ENCODE assay signal across 14 cellular contexts in the genomic region with DNA sequence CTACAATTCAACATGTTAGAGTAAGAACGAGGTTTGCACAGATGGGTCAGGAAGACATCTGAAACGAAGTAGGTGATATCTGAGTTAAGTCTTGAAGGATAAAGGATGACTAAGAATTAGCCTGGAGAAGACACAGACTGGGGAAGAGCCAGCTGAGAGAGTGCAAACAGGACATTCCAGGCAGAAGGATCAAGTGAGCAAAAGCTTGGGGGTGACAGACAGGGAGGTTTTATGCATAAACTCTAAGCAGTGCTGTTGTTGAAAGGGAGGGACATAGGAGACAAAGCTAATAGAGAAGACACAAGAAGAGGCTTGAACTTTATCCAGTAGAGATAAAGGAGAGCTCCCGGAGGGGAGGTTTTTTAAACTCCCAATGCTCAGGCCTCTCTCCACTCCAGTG. TPM values are rescaled to one million over a fixed set of nuclear protein-coding genes. Genes with fewer than 3 reads are reported as not detected.
DNase-seq lines count a peak whose midpoint lies in the region; ATAC-seq and TF ChIP-seq lines count a peak whose summit lies in the region.
"Had no signal": no experiment of that assay in that cellular context is flagged by ENCODE, and none has a peak within 500 bp of the region (broad histone marks: within the 10 kb centered on the region; RNA-seq: fewer than 3 reads in every experiment).

No MANE protein-coding gene starts in this region.

- H2BK15ac ChIP-seq in mesendoderm (replicated peaks; ENCODE audit: low read depth), result no peak overlapping the region

- no peak overlapping the region for H3K4ac ChIP-seq in mesendoderm (ENCODE audit: low read depth, low read length)

- H3K23ac ChIP-seq in mesendoderm (ENCODE audit: low read length), result no peak overlapping the region

- H2BK120ac ChIP-seq in mesendoderm (ENCODE audit: low read depth, low read length), result no peak overlapping the region

- H3K36me3 ChIP-seq in mesendoderm (ENCODE audit: control insufficient read depth, insufficient read depth, low read length), result no peaks in the 10 kb centered on the region
- H3K36me3 ChIP-seq: HAP-1 had no signal

- H3K4me1 Mint-ChIP-seq in stimulated activated memory B cell treated with anti-CD40 and anti-IgM and Interleukin-4, amounts not matched to agents 10 μg/mL and 1 μg/mL and 100 μg/mL, for 72 hours, result peaks cover 15% of the 10 kb centered on the region

- H3K4me1 ChIP-seq in mesendoderm (ENCODE audit: control insufficient read depth, low read depth, low read length), result no peaks in the 10 kb centered on the region
- H3K4me1 ChIP-seq: HAP-1 had no signal

- WGBS in mesendoderm (ENCODE audit: extremely low coverage, insufficient coverage, low lambda C conversion rate), result no CpG with 5 or more reads among the region's 3 CpGs

- H3K4me3 Mint-ChIP-seq in stimulated activated memory B cell treated with anti-CD40 and anti-IgM and Interleukin-4, amounts not matched to agents 10 μg/mL and 1 μg/mL and 100 μg/mL, for 72 hours, result no peak overlapping the region
- H3K4me3 Mint-ChIP-seq: CD4-positive, alpha-beta T cell had no signal

- H2AK5ac ChIP-seq in mesendoderm (ENCODE audit: low read length), result no peak overlapping the region

- H3K79me1 ChIP-seq in mesendoderm (ENCODE audit: low read length), result no peaks in the 10 kb centered on the region

- H3K79me2 ChIP-seq in mesendoderm (ENCODE audit: control insufficient read depth, insufficient read depth, low read length), result no peaks in the 10 kb centered on the region

- H3K9me3 Mint-ChIP-seq in stimulated activated memory B cell treated with anti-CD40 and anti-IgM and Interleukin-4, amounts not matched to agents 10 μg/mL and 1 μg/mL and 100 μg/mL, for 72 hours, result no peaks in the 10 kb centered on the region
- H3K9me3 Mint-ChIP-seq: CD4-positive, alpha-beta T cell had no signal

- no peak overlapping the region for H3K9ac ChIP-seq in mesendoderm (ENCODE audit: low read length)

- H2BK5ac ChIP-seq in mesendoderm (ENCODE audit: low read length), result no peak overlapping the region

- no peak overlapping the region for H3K4me3 ChIP-seq in mesendoderm (ENCODE audit: low read length)
- H3K4me3 ChIP-seq: HAP-1 had no signal

- H3K36me3 Mint-ChIP-seq in stimulated activated memory B cell treated with anti-CD40 and anti-IgM and Interleukin-4, amounts not matched to agents 10 μg/mL and 1 μg/mL and 100 μg/mL, for 72 hours, result no peaks in the 10 kb centered on the region

- peaks cover 19% of the 10 kb centered on the region for H3K27me3 Mint-ChIP-seq in stimulated activated memory B cell treated with anti-CD40 and anti-IgM and Interleukin-4, amounts not matched to agents 10 μg/mL and 1 μg/mL and 100 μg/mL, for 72 hours

- H3K27ac Mint-ChIP-seq in stimulated activated memory B cell treated with anti-CD40 and anti-IgM and Interleukin-4, amounts not matched to agents 10 μg/mL and 1 μg/mL and 100 μg/mL, for 72 hours, result no peak overlapping the region
- H3K27ac Mint-ChIP-seq: CD4-positive, alpha-beta T cell had no signal

- no peaks in the 10 kb centered on the region for H3K27me3 ChIP-seq in mesendoderm (ENCODE audit: insufficient read depth, low read length, poor library complexity)

- H4K8ac ChIP-seq in mesendoderm (ENCODE audit: low read depth, low read length), result no peak overlapping the region

- H3K4me2 ChIP-seq in mesendoderm (ENCODE audit: low read length), result no peak overlapping the region

- no peak overlapping the region for H3K18ac ChIP-seq in mesendoderm (ENCODE audit: low read length)

- no peak overlapping the region for H4K5ac ChIP-seq in mesendoderm (ENCODE audit: low read length)

- in situ Hi-C loops in GM13977 (cut with MboI; ENCODE audit: low pct_unique_long_range_greater_than_20kb, low sequenced_read_pairs, unreplicated experiment), result no loop called here

- no peak for ATAC-seq in GM21723 (IDR thresholded peaks at IDR 0.05; ENCODE audit: unreplicated experiment)
- ATAC-seq in stimulated activated memory B cell treated with anti-CD40 and anti-IgM and Interleukin-4, amounts not matched to agents 10 μg/mL and 1 μg/mL and 100 μg/mL, for 72 hours, result no peak

- no peak overlapping the region for H3K56ac ChIP-seq in mesendoderm (ENCODE audit: low read length)

- TF ChIP-seq CTCF in GM13977 (IDR thresholded peaks at IDR 0.05; ENCODE audit: extremely low read depth, insufficient read depth, missing control alignments), result no peak

- no peak overlapping the region for H3K27ac ChIP-seq in mesendoderm (ENCODE audit: low read depth, low read length)
- H3K27ac ChIP-seq: C4-2B had no signal

- DNase-seq in GM13977 (ENCODE audit: low spot score), result peak; percentile 1
- peak; percentile 3 for DNase-seq in amniotic epithelial cell (ENCODE audit: low read depth)
- DNase-seq in mesendoderm, result peak; percentile 55
- no peak for DNase-seq in NCI-H226
- DNase-seq: ACHN; AML-193; CD4-positive, alpha-beta T cell; DMS153; DMS79 had no signal

RNA-seq across cellular contexts. Expression of a gene that starts 15.0 kb away (rescaled TPM):
- 0.28 TPM for polyA plus RNA-seq in mesendoderm (2013, experiment 1 of 2)
- polyA plus RNA-seq in mesendoderm (2013, experiment 2 of 2), result 0.27 TPM

RNA-seq across cellular contexts. Expression of a gene that starts 40.2 kb away (rescaled TPM):
- polyA plus RNA-seq in mesendoderm (2013, experiment 1 of 2), result 0.03 TPM
- 0.10 TPM for polyA plus RNA-seq in mesendoderm (2013, experiment 2 of 2)
- polyA plus RNA-seq: BJ had no signal

RNA-seq across cellular contexts. Expression of a gene that starts 40.3 kb away (rescaled TPM):
- polyA plus RNA-seq in mesendoderm (2013, experiment 1 of 2), result 19.5 TPM
- 18.9 TPM for polyA plus RNA-seq in mesendoderm (2013, experiment 2 of 2)
